16 cellular contexts compared by ENCODE assay signal in the genomic region with DNA sequence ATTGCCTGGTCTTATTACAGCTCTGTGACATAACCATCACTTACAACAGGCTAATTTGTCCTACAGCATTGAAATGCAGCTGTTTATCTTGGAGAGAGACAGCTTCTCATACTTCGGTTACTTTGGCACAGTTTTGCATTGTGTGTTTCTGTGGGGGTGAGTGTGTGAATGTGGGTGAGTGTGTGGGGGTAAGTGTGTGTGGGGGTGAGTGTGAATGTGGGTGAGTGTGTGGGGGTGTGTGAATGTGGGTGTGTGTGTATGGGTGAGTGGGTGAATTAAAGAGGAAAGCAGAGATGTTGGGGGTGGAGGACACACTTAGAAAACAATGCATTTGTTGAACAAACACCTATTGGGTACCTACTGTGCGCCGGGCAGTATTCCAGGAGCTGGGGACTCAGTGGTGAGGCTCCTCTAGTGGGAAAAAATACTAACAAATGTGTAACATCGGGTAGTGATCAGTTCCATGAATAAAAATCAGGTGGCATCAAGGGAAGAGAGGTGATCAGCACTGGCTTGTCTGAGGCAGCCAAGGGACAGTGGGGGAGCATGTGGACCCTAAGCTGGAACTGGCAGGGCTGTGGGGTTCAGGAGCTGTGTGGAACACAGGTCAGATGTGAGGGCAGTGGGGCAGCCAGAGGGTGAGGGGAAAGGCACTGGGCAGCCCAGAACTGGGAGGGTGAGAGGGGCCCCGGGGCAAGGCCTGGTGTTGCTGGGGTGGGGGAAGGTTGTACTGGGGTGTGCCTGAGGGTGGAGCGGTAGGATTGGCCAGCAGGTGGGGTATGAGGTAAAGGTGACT. TPM values are rescaled to one million over a fixed set of nuclear protein-coding genes. Genes with fewer than 3 reads are reported as not detected.
DNase-seq lines count a peak whose midpoint lies in the region; ATAC-seq and TF ChIP-seq lines count a peak whose summit lies in the region.
"Had no signal": no experiment of that assay in that cellular context is flagged by ENCODE, and none has a peak within 500 bp of the region (broad histone marks: within the 10 kb centered on the region; RNA-seq: fewer than 3 reads in every experiment).

No MANE protein-coding gene starts in this region.

- no peaks in the 10 kb centered on the region for H3K9me3 Mint-ChIP-seq in activated T-cell treated with anti-CD3 and anti-CD28 coated beads, Interleukin-2, amount 50 U/mL, for 24 hours
- no peaks in the 10 kb centered on the region for H3K9me3 Mint-ChIP-seq in activated T-cell treated with anti-CD3 and anti-CD28 coated beads, Interleukin-2, amount 50 U/mL, for 72 hours
- H3K9me3 Mint-ChIP-seq: activated naive CD4-positive, alpha-beta T cell treated with anti-CD3 and anti-CD28 coated beads, Interleukin-2, amount 50 U/mL, for 24 hours; neural crest cell had no signal

- peaks cover 0 to 5% of the 10 kb centered on the region in 2 donors for H3K4me1 ChIP-seq in left lung
- H3K4me1 ChIP-seq: heart right ventricle had no signal

- H3K27me3 ChIP-seq in WERI-Rb-1 (ENCODE audit: insufficient read depth, low read depth, severe bottlenecking), result no peaks in the 10 kb centered on the region
- H3K27me3 ChIP-seq in left lung, result no peaks in the 10 kb centered on the region
- H3K27me3 ChIP-seq: heart right ventricle had no signal

- TF ChIP-seq CTCF in WERI-Rb-1 (IDR thresholded peaks at IDR 0.05; ENCODE audit: low read depth, low read length) (peak; percentile 23; the same call in 1 of the 2 replicates), left lung (IDR thresholded peaks at IDR 0.05) (no peak)

- no peaks in the 10 kb centered on the region for H3K27me3 Mint-ChIP-seq in activated T-cell treated with anti-CD3 and anti-CD28 coated beads, Interleukin-2, amount 50 U/mL, for 24 hours
- no peaks in the 10 kb centered on the region for H3K27me3 Mint-ChIP-seq in activated T-cell treated with anti-CD3 and anti-CD28 coated beads, Interleukin-2, amount 50 U/mL, for 72 hours (ENCODE audit: low read depth)
- H3K27me3 Mint-ChIP-seq: activated naive CD4-positive, alpha-beta T cell treated with anti-CD3 and anti-CD28 coated beads, Interleukin-2, amount 50 U/mL, for 24 hours had no signal

- peak overlapping the region; percentile 76 for H3K27ac Mint-ChIP-seq in activated T-cell treated with anti-CD3 and anti-CD28 coated beads, Interleukin-2, amount 50 U/mL, for 24 hours
- H3K27ac Mint-ChIP-seq in activated T-cell treated with anti-CD3 and anti-CD28 coated beads, Interleukin-2, amount 50 U/mL, for 72 hours, result no peak overlapping the region
- H3K27ac Mint-ChIP-seq: activated naive CD4-positive, alpha-beta T cell treated with anti-CD3 and anti-CD28 coated beads, Interleukin-2, amount 50 U/mL, for 24 hours had no signal

- peaks cover 19% of the 10 kb centered on the region for H3K4me1 Mint-ChIP-seq in activated T-cell treated with anti-CD3 and anti-CD28 coated beads, Interleukin-2, amount 50 U/mL, for 24 hours (ENCODE audit: low read depth)
- peaks cover 35% of the 10 kb centered on the region for H3K4me1 Mint-ChIP-seq in activated T-cell treated with anti-CD3 and anti-CD28 coated beads, Interleukin-2, amount 50 U/mL, for 72 hours (ENCODE audit: low read depth)
- H3K4me1 Mint-ChIP-seq: neural crest cell had no signal

- no peaks in the 10 kb centered on the region for H3K9me3 ChIP-seq in WERI-Rb-1 (ENCODE audit: severe bottlenecking)
- no peaks in the 10 kb centered on the region for H3K9me3 ChIP-seq in left lung
- H3K9me3 ChIP-seq: heart right ventricle, SK-N-SH had no signal

- peaks cover 32% of the 10 kb centered on the region for H3K36me3 ChIP-seq in WERI-Rb-1
- H3K36me3 ChIP-seq in left lung, result peaks cover 0 to 77% of the 10 kb centered on the region in 2 donors

- H3K4me3 ChIP-seq in WERI-Rb-1 (ENCODE audit: low read depth, low read length) (no peak overlapping the region), left lung (no peak overlapping the region)
- H3K4me3 ChIP-seq: heart right ventricle, skin epidermis had no signal

- no peak overlapping the region for H3K27ac ChIP-seq in WERI-Rb-1
- H3K27ac ChIP-seq in left lung, result no peak overlapping the region
- H3K27ac ChIP-seq: heart right ventricle, skin epidermis had no signal

- DNase-seq in activated T-cell treated with anti-CD3 and anti-CD28 coated beads, Interleukin-2, amount 50 U/mL, for 24 hours, result no peak
- DNase-seq in activated T-cell treated with anti-CD3 and anti-CD28 coated beads, Interleukin-2, amount 50 U/mL, for 72 hours, result no peak
- DNase-seq in WERI-Rb-1 (no peak), left lung (no peak), NCI-H128 (lab: John Stamatoyannopoulos, UW; ENCODE audit: unreplicated experiment) (no peak), activated gamma-delta T cell (lab: John Stamatoyannopoulos, UW) (no peak), hippocampal formation (lab: John Stamatoyannopoulos, UW) (no peak)
- DNase-seq: heart right ventricle, SK-N-SH had no signal

- ATAC-seq in activated T-cell treated with anti-CD3 and anti-CD28 coated beads, Interleukin-2, amount 50 U/mL, for 72 hours (replicated peaks in 1 of 2), result no peak
- peak; percentile 62 for ATAC-seq in left lung
- ATAC-seq in GM19395 (IDR thresholded peaks at IDR 0.05; ENCODE audit: unreplicated experiment), result no peak
- ATAC-seq: heart right ventricle had no signal

- peaks cover 44% of the 10 kb centered on the region for H3K36me3 Mint-ChIP-seq in activated T-cell treated with anti-CD3 and anti-CD28 coated beads, Interleukin-2, amount 50 U/mL, for 24 hours (ENCODE audit: low read depth)
- peaks cover 10 to 25% of the 10 kb centered on the region in 2 donors for H3K36me3 Mint-ChIP-seq in activated T-cell treated with anti-CD3 and anti-CD28 coated beads, Interleukin-2, amount 50 U/mL, for 72 hours (ENCODE audit: insufficient read depth in 2 of 2)

- intact Hi-C loops in left lung (cut with DNase I), result no loop called here

- H3K4me3 Mint-ChIP-seq in activated T-cell treated with anti-CD3 and anti-CD28 coated beads, Interleukin-2, amount 50 U/mL, for 24 hours, result no peak overlapping the region
- H3K4me3 Mint-ChIP-seq in activated T-cell treated with anti-CD3 and anti-CD28 coated beads, Interleukin-2, amount 50 U/mL, for 72 hours, result no peak overlapping the region
- H3K4me3 Mint-ChIP-seq: activated naive CD4-positive, alpha-beta T cell treated with anti-CD3 and anti-CD28 coated beads, Interleukin-2, amount 50 U/mL, for 24 hours; neural crest cell had no signal

RNA-seq across cellular contexts. Expression of gene AMN, which starts 44.1 kb away (rescaled TPM):
- total RNA-seq in activated T-cell treated with anti-CD3 and anti-CD28 coated beads, Interleukin-2, amount 50 U/mL, for 72 hours, result 1 to 10 TPM; 3.2 to 3.9 TPM
- 10 to 100 TPM; 16.9 to 23.2 TPM for total RNA-seq in left lung
- total RNA-seq: cardiac septum, endothelial cell of umbilical vein, M059J had no signal
